Comparison of ENCODE assay signal across 22 cellular contexts in the genomic region with DNA sequence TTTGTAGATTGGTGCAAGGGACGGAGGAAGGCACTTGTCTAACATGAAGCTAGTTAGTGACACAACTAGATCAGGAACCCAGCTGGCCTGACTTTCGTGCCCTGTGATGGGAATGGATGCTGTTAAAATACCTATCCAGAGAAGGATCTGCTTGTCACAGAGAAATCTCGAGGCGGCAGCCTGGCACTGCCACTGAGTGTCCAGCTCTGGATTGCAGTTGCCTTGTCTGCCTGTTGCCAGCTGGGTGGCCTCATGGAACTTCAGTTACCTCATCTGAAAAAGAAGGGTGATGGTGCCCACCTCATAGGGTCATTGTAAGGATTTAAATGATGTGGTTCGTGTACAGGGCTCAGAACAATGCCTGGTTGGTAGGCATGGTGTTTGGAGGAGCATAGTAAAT. TPM values are rescaled to one million over a fixed set of nuclear protein-coding genes. Genes with fewer than 3 reads are reported as not detected.
A peak's percentile ranks its signal among the peaks of the same experiment; 100 is the strongest.
DNase-seq lines count a peak whose midpoint lies in the region; ATAC-seq, FAIRE-seq and TF ChIP-seq lines count a peak whose summit lies in the region.
"Had no signal": no experiment of that assay in that cellular context is flagged by ENCODE, and none has a peak within 500 bp of the region (broad histone marks: within the 10 kb centered on the region; RNA-seq: fewer than 3 reads in every experiment).

No MANE protein-coding gene starts in this region.

- H3K4me1 ChIP-seq in right cardiac atrium (ENCODE audit: control insufficient read depth, insufficient read depth, low read length), result no peaks in the 10 kb centered on the region
- peaks cover 0 to 12% (median 10%) of the 10 kb centered on the region in 4 donors for H3K4me1 ChIP-seq in sigmoid colon

- H3K27ac ChIP-seq in right cardiac atrium (ENCODE audit: low read length) (no peak overlapping the region), RWPE1 (peak overlapping the region; percentile 29), sigmoid colon (no peak overlapping the region)
- H3K27ac ChIP-seq: A549 had no signal

- FAIRE-seq in GM12891 (lab: Jason Lieb, UNC), result no peak
- FAIRE-seq: A549, GM12878, GM18507 had no signal

- H3K4me3 ChIP-seq in right cardiac atrium (ENCODE audit: low read length), result no peak overlapping the region
- no peak overlapping the region for H3K4me3 ChIP-seq in sigmoid colon
- H3K4me3 ChIP-seq: A549, GM12878, GM23338 had no signal

- DNase-seq in left cardiac atrium, result peak; percentile 2
- no peak for DNase-seq in right cardiac atrium
- no peak for DNase-seq in RWPE1 (ENCODE audit: low spot score)
- DNase-seq in sigmoid colon, result peak; percentile 40
- DNase-seq in GM12891 (ENCODE audit: insufficient read length, low spot score), result no peak
- DNase-seq in ecto neural progenitor cell (ENCODE audit: low spot score), result no peak
- DNase-seq in NCI-H774 (lab: John Stamatoyannopoulos, UW), result no peak
- DNase-seq: 8988T; C1 segment of cervical spinal cord; CD4-positive, alpha-beta T cell; CD8-positive, alpha-beta memory T cell; DMS 273 treated with DMSO at 0.1 percent for 48 hours; DMS79; EL; GDM1; H9 had no signal

- CTCF ChIA-PET in RWPE1 (lab: Yijun Ruan, JAX), result interaction anchor here (0.6 to 4.7 kb wide), 8 partner anchors 9 to 399 kb away, joined by 3 to 40 read pairs (median 4); no protein-coding TSS in a partner anchor

- WGBS in right cardiac atrium, result 75% methylated on average over 5 of the region's 5 CpGs
- 75 to 76% methylated on average over 5 of the region's 5 CpGs for WGBS in sigmoid colon, 2 donors

- no peak for TF ChIP-seq EP300 in sigmoid colon (IDR thresholded peaks at IDR 0.05)

- H3K9me3 ChIP-seq in right cardiac atrium (ENCODE audit: control insufficient read depth, low read length) (no peaks in the 10 kb centered on the region), sigmoid colon (no peaks in the 10 kb centered on the region)
- H3K9me3 ChIP-seq: A549 had no signal

- intact Hi-C loops in left cardiac atrium (cut with DNase I) (no loop called here), right cardiac atrium (cut with DNase I) (no loop called here), sigmoid colon (cut with DNase I) (no loop called here)

- TF ChIP-seq POLR2A in sigmoid colon (IDR thresholded peaks at IDR 0.05) (no peak), GM12891 (IDR thresholded peaks at IDR 0.05; ENCODE audit: low read depth, low read length) (no peak)

- no peak for TF ChIP-seq CTCF in RWPE1 (conservative IDR thresholded peaks at IDR 0.05; ENCODE audit: low read depth)
- TF ChIP-seq CTCF in sigmoid colon (IDR thresholded peaks at IDR 0.05), result no peak

- H3K27me3 ChIP-seq in right cardiac atrium (ENCODE audit: control insufficient read depth, insufficient read depth) (no peaks in the 10 kb centered on the region), sigmoid colon (peaks cover 8 to 62% (median 21%) of the 10 kb centered on the region in 3 donors)

- H3K36me3 ChIP-seq in sigmoid colon, result no peaks in the 10 kb centered on the region

- POLR2A ChIA-PET in RWPE1 (lab: Yijun Ruan, JAX; ENCODE audit: low non-redundant PET), result no interaction called here

- no peak for ATAC-seq in left cardiac atrium
- ATAC-seq in right cardiac atrium, result no peak
- ATAC-seq: A549, GM12878, GM23338, HCT116 had no signal

TF ChIP-seq in GM12891, 5 proteins besides CTCF, POLR2A, EP300 and RAD21:
- TF ChIP-seq POU2F2 (IDR thresholded peaks at IDR 0.05; ENCODE audit: low read depth, low read length), result no peak
- no peak for TF ChIP-seq SPI1 (IDR thresholded peaks at IDR 0.05; ENCODE audit: low read depth, low read length)
- no peak for TF ChIP-seq PAX5 (IDR thresholded peaks at IDR 0.05; ENCODE audit: insufficient read depth, low read length, severe bottlenecking)
- TF ChIP-seq TAF1 (IDR thresholded peaks at IDR 0.05; ENCODE audit: low read depth, low read length), result no peak

RNA-seq across cellular contexts. Expression of a gene that starts 2.4 kb away (rescaled TPM):
- 1 to 10 TPM in 1 of 2 donors, under 1 TPM in 1; 0.77 to 1.0 TPM for total RNA-seq in left cardiac atrium
- under 1 TPM in 2 of 4 donors, not detected in 2; 0.03 to 0.22 TPM for total RNA-seq in right cardiac atrium
- 0.02 TPM for polyA plus RNA-seq in right cardiac atrium
- total RNA-seq in sigmoid colon, result under 1 TPM in 2 of 4 donors, not detected in 2; under 0.01 to 0.16 TPM
- polyA plus RNA-seq in sigmoid colon, result under 1 TPM; under 0.01 to 0.60 (median 0.48) TPM
- polyA plus RNA-seq in GM12891 (2012; ENCODE audit: low read depth, missing spikeins), result not detected
- total RNA-seq: CD4-positive, alpha-beta T cell; CD8-positive, alpha-beta memory T cell; GM12878; H4 had no signal
- polyA plus RNA-seq: A549; CD8-positive, alpha-beta memory T cell had no signal

Comparison
In these comparisons a context has a peak if more than half of its experiments do, and no peak if none do; other contexts are left out.
1. DNase-seq: peak in left cardiac atrium (single experiment) and sigmoid colon (single experiment); none in right cardiac atrium (0 of 3), RWPE1 (single experiment), GM12891 (single experiment), ecto neural progenitor cell (single experiment) and NCI-H774 (single experiment).